Comparison of ENCODE assay signal across 8 cellular contexts in the genomic region with DNA sequence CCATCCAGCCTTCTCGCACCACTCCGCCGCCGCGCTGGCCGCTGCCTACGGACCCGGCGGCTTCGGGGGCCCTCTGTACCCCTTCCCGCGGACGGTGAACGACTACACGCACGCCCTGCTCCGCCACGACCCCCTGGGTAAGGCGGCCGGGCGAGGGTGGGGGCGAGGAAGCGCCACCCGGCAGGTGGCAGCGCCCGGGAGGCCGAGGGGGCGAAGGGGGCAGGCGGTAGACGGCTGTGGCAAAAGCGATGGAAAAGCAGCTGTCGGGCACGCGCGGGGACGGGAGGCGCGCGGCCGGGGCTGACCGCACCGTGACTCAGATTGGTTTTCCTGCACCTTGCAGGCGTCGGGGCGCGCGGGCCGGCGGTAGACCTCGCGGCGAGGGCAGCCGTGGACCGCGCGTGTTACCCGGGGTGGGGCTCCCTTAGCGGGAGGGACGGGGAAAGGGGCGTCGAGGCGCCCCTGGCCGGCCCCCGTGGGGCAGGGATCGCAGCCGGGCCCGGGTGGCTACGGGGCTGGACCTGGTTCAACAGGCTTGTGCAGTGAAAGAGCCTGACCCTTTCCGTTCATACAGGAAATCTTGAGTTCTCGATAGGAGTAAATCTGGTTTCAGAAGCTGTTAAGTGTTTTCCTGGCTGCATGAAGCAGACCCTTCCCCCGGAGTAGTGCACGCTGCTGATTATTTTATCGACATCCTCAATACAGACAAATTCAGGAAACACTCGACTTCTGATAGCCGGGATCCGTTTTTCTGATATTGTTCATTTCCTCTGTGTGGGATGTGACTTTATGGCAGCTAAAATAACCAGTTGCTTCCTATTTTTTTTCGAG. TPM values are rescaled to one million over a fixed set of nuclear protein-coding genes. Genes with fewer than 3 reads are reported as not detected.
DNase-seq lines count a peak whose midpoint lies in the region; ATAC-seq and TF ChIP-seq lines count a peak whose summit lies in the region.

No MANE protein-coding gene starts in this region.

- peaks cover 39% of the 10 kb centered on the region for H3K36me3 Mint-ChIP-seq in activated B cell treated with CpG ODN at 0.5 μM for 24 hours (ENCODE audit: low read depth)

- H3K27me3 Mint-ChIP-seq in activated B cell treated with CpG ODN at 0.5 μM for 24 hours = no peaks in the 10 kb centered on the region

- peaks cover under 1% of the 10 kb centered on the region for H3K9me3 Mint-ChIP-seq in activated B cell treated with CpG ODN at 0.5 μM for 24 hours

- H3K4me3 Mint-ChIP-seq in activated B cell treated with CpG ODN at 0.5 μM for 24 hours = peak overlapping the region; percentile 83

- H3K27ac Mint-ChIP-seq in activated B cell treated with CpG ODN at 0.5 μM for 24 hours = peak overlapping the region; percentile 92

- peak; percentile 24 for DNase-seq in Jurkat, Clone E6-1 (ENCODE audit: low read depth, low spot score)
- DNase-seq in activated B cell treated with CpG ODN at 0.5 μM for 24 hours (peak; percentile 75), caudate nucleus (lab: John Stamatoyannopoulos, UW) (peak in 1 of 61 donors; percentile 11), left kidney (ENCODE audit: low read depth, low spot score) (peak; percentile 66), SK-N-DZ (ENCODE audit: low spot score) (no peak)
- DNase-seq in stimulated activated CD4-positive, alpha-beta T cell treated with anti-CD3 and anti-CD28 coated beads, Interleukin-2, amount 100 ng/mL, for 48 hours = peak; percentile 40 to 55

- intact Hi-C loops in activated B cell treated with CpG ODN at 0.5 μM for 24 hours (cut with micrococcal nuclease) = loop anchor here (1.0 kb wide), 2 partner anchors 9 to 158 kb away; a partner anchor contains a TSS

- peak overlapping the region; percentile 55 for H3K4me3 ChIP-seq in GM12875 (ENCODE audit: low read depth, low read length)
- peak overlapping the region; percentile 37 for H3K4me3 ChIP-seq in Jurkat, Clone E6-1 (ENCODE audit: low read length)

- TF ChIP-seq CTCF in GM12875 (IDR thresholded peaks at IDR 0.05; ENCODE audit: borderline replicate concordance, insufficient read depth, low read depth, low read length) = no peak
- TF ChIP-seq CTCF in activated B cell treated with CpG ODN at 0.5 μM for 24 hours (IDR thresholded peaks at IDR 0.05) = no peak

- POLR2A ChIA-PET in activated B cell treated with CpG ODN at 0.5 μM for 24 hours (lab: Charles Lee) = interaction anchor here (0.6 to 7.5 kb wide), 36 partner anchors 9 to 452 kb away, joined by 3 to 154 read pairs (median 9); a partner anchor contains a TSS

- CTCF ChIA-PET in activated B cell treated with CpG ODN at 0.5 μM for 24 hours (lab: Charles Lee) = interaction anchor here (0.6 to 5.8 kb wide), 16 partner anchors 9 to 190 kb away, joined by 3 to 33 read pairs (median 4); a partner anchor contains a TSS

- H3K27ac ChIP-seq in caudate nucleus (ENCODE audit: low read depth, low read length) = peak overlapping the region; percentile 75

- ATAC-seq in activated B cell treated with CpG ODN at 0.5 μM for 24 hours (ENCODE audit: low read depth) (peak; percentile 23), GM18868 (IDR thresholded peaks at IDR 0.05; ENCODE audit: unreplicated experiment) (no peak)

- H3K4me1 Mint-ChIP-seq in activated B cell treated with CpG ODN at 0.5 μM for 24 hours = peaks cover 49% of the 10 kb centered on the region

RNA-seq across cellular contexts. Expression of a gene that starts 0.7 kb away (rescaled TPM):
- 10.5 TPM for polyA plus RNA-seq in Jurkat, Clone E6-1 (2012; ENCODE audit: insufficient read depth, insufficient read length)
- 50.3 and 55.1 TPM in 2 replicates for total RNA-seq in activated B cell treated with CpG ODN at 0.5 μM for 24 hours
- polyA plus RNA-seq in SK-N-DZ (2014; cell fraction: cytosol; rRNA removed) = 0.53 and 2.4 TPM in 2 replicates
- polyA plus RNA-seq in SK-N-DZ (2014; cell fraction: nucleus; rRNA removed) = 1.4 and 5.1 TPM in 2 replicates
